ENCODE assay signal across 1 cellular context in the genomic region with DNA sequence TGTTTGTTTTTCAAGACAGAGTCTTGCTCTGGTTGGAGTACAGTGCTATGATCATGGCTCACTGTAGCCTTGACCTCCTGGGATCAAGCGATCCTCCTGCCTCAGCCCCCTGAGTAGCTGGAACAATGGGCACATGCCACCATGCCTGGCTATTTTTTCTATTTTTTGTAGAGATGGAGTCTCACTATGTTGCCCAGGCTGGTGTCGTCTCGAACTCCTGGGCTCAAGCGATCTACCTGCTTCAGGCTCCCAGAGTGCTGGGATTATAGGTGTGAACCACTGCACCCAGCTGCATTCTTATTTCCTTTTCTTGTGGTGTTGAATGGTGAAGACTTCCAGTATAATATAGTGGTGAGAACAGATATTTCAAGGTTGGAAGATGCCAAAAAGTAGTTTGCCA.
TF ChIP-seq lines count a peak whose summit lies in the region.

No MANE protein-coding gene starts in this region.

TF ChIP-seq in GM23338, 12 proteins besides CTCF, POLR2A, EP300 and RAD21 (continued from another document):
- TF ChIP-seq ZNF331 (CRISPR knock-in tag; IDR thresholded peaks at IDR 0.05; ENCODE audit: low read depth) (no peak), ZNF114 (CRISPR knock-in tag; IDR thresholded peaks at IDR 0.05) (no peak), NANOG (IDR thresholded peaks at IDR 0.05; ENCODE audit: borderline replicate concordance) (no peak), JUNB (IDR thresholded peaks at IDR 0.05; ENCODE audit: unreplicated experiment) (no peak), STAT1 (IDR thresholded peaks at IDR 0.05; ENCODE audit: unreplicated experiment) (no peak), POLR2AphosphoS5 (IDR thresholded peaks at IDR 0.05; ENCODE audit: low read depth) (no peak), CREB1 (CRISPR knock-in tag; IDR thresholded peaks at IDR 0.05; ENCODE audit: low read depth) (no peak), EZH2phosphoT487 (IDR thresholded peaks at IDR 0.05; ENCODE audit: unreplicated experiment) (no peak)
- TF ChIP-seq, protein P1, sequence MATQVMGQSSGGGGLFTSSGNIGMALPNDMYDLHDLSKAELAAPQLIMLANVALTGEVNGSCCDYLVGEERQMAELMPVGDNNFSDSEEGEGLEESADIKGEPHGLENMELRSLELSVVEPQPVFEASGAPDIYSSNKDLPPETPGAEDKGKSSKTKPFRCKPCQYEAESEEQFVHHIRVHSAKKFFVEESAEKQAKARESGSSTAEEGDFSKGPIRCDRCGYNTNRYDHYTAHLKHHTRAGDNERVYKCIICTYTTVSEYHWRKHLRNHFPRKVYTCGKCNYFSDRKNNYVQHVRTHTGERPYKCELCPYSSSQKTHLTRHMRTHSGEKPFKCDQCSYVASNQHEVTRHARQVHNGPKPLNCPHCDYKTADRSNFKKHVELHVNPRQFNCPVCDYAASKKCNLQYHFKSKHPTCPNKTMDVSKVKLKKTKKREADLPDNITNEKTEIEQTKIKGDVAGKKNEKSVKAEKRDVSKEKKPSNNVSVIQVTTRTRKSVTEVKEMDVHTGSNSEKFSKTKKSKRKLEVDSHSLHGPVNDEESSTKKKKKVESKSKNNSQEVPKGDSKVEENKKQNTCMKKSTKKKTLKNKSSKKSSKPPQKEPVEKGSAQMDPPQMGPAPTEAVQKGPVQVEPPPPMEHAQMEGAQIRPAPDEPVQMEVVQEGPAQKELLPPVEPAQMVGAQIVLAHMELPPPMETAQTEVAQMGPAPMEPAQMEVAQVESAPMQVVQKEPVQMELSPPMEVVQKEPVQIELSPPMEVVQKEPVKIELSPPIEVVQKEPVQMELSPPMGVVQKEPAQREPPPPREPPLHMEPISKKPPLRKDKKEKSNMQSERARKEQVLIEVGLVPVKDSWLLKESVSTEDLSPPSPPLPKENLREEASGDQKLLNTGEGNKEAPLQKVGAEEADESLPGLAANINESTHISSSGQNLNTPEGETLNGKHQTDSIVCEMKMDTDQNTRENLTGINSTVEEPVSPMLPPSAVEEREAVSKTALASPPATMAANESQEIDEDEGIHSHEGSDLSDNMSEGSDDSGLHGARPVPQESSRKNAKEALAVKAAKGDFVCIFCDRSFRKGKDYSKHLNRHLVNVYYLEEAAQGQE (IDR thresholded peaks at IDR 0.05; ENCODE audit: unreplicated experiment) = no peak
